8 cellular contexts compared by ENCODE assay signal in the genomic region with DNA sequence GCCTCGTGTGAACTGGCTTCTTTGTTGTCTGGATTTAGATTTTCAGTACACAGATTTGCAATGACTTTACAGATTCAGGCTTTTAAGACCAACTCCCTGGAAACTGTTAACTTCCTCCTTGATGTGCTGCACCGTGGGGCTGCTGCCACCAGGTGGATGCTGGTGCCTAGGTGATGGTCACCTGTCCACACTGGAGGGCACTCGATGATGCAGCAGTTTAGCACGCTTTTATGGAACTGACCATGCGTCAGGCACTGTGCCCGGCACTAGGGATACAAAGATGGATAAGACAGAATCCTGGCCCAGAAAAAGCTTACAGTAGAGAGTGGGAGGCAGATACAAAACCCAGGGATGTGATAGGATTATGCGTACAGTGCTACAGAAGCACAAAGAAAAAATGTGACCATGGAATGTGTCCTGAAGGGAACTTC.
DNase-seq lines count a peak whose midpoint lies in the region; ATAC-seq and TF ChIP-seq lines count a peak whose summit lies in the region.

No MANE protein-coding gene starts in this region.

- intact Hi-C loops in OCI-LY7 (cut with micrococcal nuclease; ENCODE audit: unreplicated experiment): no loop called here

- CTCF ChIA-PET in OCI-LY7 (lab: Charles Lee; ENCODE audit: unreplicated experiment): no interaction called here

- H3K4me3 ChIP-seq in BE2C (ENCODE audit: low read depth, low read length): no peak overlapping the region
- no peak overlapping the region for H3K4me3 ChIP-seq in OCI-LY7 (ENCODE audit: low read depth, low read length, poor library complexity, severe bottlenecking)

- BruUV-seq in OCI-LY7 (replicated peaks; lab: Mats Ljungman, UMichigan): no TSS peak

- peaks cover 27% of the 10 kb centered on the region for H3K4me1 ChIP-seq in BE2C
- peaks cover 8% of the 10 kb centered on the region for H3K4me1 ChIP-seq in OCI-LY7 (ENCODE audit: insufficient read depth, low read length, poor library complexity, severe bottlenecking)

- H3K27ac ChIP-seq in OCI-LY7 (ENCODE audit: low read depth, low read length, poor library complexity, severe bottlenecking): no peak overlapping the region

- no peaks in the 10 kb centered on the region; the same call in 1 of the 2 replicates for H4K20me1 ChIP-seq in OCI-LY7 (ENCODE audit: insufficient read depth, low read length)

- peak; percentile 85 for ATAC-seq in GM19351 (IDR thresholded peaks at IDR 0.05; ENCODE audit: unreplicated experiment)

- peak; percentile 25 for DNase-seq in BE2C
- peak; percentile 27 for DNase-seq in OCI-LY7 (ENCODE audit: low spot score)
- peak; percentile 18 for DNase-seq in germinal center (ENCODE audit: low spot score)
- no peak for DNase-seq in globus pallidus (ENCODE audit: low spot score)
- DNase-seq in AG08396 (ENCODE audit: low spot score): no peak
- no peak for DNase-seq in retina
- DNase-seq in RKO (ENCODE audit: low spot score): no peak

- no peaks in the 10 kb centered on the region for H3K79me2 ChIP-seq in OCI-LY7 (ENCODE audit: insufficient read depth, low read depth, low read length)

- peak; percentile 55 for TF ChIP-seq CTCF in BE2C (IDR thresholded peaks at IDR 0.05; ENCODE audit: low read depth, low read length)
- TF ChIP-seq CTCF in OCI-LY7 (conservative IDR thresholded peaks at IDR 0.05; ENCODE audit: low read length): peak; percentile 69

- no peak overlapping the region for H3K4me2 ChIP-seq in OCI-LY7 (ENCODE audit: low read length)

- H2AFZ ChIP-seq in OCI-LY7 (ENCODE audit: low read length): no peak overlapping the region

- POLR2A ChIA-PET in OCI-LY7 (lab: Charles Lee): no interaction called here

- H3K36me3 ChIP-seq in BE2C (no peaks in the 10 kb centered on the region), OCI-LY7 (ENCODE audit: insufficient read depth, low read length) (no peaks in the 10 kb centered on the region)

- no peaks in the 10 kb centered on the region for H3K9me3 ChIP-seq in BE2C
- H3K9me3 ChIP-seq in OCI-LY7 (ENCODE audit: low read length): no peaks in the 10 kb centered on the region

- no peaks in the 10 kb centered on the region for H3K9me2 ChIP-seq in OCI-LY7 (ENCODE audit: insufficient read depth, low read length)

- no peaks in the 10 kb centered on the region for H3K27me3 ChIP-seq in BE2C

Comparison
In these comparisons a context has a peak if more than half of its experiments do, and no peak if none do; other contexts are left out.
1. DNase-seq: peak in BE2C (single experiment), OCI-LY7 (single experiment) and germinal center (single experiment); none in globus pallidus (single experiment), AG08396 (single experiment), retina (single experiment) and RKO (single experiment).